Comparison of ENCODE assay signal across 1 cellular context in the genomic region with DNA sequence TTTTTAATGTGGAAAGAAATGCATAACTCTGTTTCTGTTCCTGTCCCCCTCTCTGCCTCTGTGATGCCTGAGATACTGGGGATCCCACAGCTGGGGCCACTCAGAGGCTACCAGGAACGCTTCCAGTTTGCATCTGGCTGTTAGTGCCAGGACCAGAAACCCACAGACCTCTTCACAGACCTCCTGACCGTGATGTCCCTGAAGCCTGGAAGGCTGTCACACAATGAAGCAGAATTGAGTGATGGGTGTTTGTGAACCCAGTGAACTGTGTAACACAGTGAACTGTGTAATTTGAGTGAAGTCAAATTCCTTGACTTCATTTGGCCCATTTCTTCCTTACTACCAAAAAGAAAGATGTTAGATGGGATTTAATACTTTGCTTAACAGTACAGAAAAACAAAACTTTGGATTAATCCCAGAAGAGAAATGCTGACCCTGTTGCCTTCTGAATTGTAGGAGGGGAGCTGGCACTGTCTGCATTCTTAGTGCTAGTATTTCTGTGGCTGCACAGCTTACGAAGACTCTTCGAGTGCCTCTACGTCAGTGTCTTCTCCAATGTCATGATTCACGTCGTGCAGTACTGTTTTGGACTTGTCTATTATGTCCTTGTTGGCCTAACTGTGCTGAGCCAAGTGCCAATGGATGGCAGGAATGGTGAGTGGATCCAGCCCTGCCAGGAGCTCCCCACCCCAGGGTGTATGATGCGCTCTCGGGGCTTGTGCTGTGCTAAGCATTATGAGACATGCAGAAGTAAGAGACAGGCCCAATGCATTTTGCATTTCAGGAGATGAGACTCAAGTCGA.
TF ChIP-seq lines count a peak whose summit lies in the region.

No MANE protein-coding gene starts in this region.

TF ChIP-seq in WTC11, 78 proteins besides CTCF, POLR2A, EP300 and RAD21 (continued from another document):
- TF ChIP-seq, protein P1, sequence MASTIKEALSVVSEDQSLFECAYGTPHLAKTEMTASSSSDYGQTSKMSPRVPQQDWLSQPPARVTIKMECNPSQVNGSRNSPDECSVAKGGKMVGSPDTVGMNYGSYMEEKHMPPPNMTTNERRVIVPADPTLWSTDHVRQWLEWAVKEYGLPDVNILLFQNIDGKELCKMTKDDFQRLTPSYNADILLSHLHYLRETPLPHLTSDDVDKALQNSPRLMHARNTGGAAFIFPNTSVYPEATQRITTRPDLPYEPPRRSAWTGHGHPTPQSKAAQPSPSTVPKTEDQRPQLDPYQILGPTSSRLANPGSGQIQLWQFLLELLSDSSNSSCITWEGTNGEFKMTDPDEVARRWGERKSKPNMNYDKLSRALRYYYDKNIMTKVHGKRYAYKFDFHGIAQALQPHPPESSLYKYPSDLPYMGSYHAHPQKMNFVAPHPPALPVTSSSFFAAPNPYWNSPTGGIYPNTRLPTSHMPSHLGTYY (CRISPR knock-in tag; IDR thresholded peaks at IDR 0.05) = no peak
- TF ChIP-seq FOXP1 (CRISPR knock-in tag; IDR thresholded peaks at IDR 0.05; ENCODE audit: borderline replicate concordance) = no peak
- TF ChIP-seq, protein P2, sequence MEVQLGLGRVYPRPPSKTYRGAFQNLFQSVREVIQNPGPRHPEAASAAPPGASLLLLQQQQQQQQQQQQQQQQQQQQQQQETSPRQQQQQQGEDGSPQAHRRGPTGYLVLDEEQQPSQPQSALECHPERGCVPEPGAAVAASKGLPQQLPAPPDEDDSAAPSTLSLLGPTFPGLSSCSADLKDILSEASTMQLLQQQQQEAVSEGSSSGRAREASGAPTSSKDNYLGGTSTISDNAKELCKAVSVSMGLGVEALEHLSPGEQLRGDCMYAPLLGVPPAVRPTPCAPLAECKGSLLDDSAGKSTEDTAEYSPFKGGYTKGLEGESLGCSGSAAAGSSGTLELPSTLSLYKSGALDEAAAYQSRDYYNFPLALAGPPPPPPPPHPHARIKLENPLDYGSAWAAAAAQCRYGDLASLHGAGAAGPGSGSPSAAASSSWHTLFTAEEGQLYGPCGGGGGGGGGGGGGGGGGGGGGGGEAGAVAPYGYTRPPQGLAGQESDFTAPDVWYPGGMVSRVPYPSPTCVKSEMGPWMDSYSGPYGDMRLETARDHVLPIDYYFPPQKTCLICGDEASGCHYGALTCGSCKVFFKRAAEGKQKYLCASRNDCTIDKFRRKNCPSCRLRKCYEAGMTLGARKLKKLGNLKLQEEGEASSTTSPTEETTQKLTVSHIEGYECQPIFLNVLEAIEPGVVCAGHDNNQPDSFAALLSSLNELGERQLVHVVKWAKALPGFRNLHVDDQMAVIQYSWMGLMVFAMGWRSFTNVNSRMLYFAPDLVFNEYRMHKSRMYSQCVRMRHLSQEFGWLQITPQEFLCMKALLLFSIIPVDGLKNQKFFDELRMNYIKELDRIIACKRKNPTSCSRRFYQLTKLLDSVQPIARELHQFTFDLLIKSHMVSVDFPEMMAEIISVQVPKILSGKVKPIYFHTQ (CRISPR knock-in tag; IDR thresholded peaks at IDR 0.05) = no peak
- TF ChIP-seq, protein P3, sequence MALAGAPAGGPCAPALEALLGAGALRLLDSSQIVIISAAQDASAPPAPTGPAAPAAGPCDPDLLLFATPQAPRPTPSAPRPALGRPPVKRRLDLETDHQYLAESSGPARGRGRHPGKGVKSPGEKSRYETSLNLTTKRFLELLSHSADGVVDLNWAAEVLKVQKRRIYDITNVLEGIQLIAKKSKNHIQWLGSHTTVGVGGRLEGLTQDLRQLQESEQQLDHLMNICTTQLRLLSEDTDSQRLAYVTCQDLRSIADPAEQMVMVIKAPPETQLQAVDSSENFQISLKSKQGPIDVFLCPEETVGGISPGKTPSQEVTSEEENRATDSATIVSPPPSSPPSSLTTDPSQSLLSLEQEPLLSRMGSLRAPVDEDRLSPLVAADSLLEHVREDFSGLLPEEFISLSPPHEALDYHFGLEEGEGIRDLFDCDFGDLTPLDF (CRISPR knock-in tag; IDR thresholded peaks at IDR 0.05) = no peak
- TF ChIP-seq, protein P4, sequence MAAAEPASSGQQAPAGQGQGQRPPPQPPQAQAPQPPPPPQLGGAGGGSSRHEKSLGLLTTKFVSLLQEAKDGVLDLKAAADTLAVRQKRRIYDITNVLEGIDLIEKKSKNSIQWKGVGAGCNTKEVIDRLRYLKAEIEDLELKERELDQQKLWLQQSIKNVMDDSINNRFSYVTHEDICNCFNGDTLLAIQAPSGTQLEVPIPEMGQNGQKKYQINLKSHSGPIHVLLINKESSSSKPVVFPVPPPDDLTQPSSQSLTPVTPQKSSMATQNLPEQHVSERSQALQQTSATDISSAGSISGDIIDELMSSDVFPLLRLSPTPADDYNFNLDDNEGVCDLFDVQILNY (CRISPR knock-in tag; IDR thresholded peaks at IDR 0.05) = no peak
